ENCODE assay signal across 11 cellular contexts in the genomic region with DNA sequence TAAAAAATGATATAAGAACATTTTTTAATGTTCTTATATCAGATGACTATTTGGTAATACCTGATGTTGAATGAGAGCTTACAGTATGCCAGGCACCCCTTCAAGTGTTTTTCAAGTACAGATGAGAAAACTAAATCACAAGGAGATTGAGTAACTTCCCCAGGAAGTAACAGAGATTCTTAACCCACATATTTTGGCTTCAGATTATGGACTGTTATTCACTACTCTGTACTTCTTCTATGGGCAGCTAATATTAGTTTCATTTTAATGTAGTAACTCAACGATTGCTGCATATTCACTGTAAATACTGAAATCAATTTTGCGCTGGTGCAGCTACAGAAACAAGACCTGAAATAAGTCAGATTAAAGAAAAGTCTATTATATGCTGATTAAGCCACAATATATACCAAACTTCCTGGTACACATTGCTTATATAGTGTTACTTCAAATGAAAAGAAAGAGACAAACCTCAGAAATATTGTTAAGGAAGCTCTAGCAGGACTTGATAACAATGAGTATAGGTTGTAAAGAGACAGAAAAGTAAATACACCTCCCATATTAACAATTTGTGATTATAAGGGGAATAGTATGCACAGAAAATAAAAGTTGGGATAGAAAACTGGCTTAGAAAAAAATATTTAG. TPM values are rescaled to one million over a fixed set of nuclear protein-coding genes. Genes with fewer than 3 reads are reported as not detected.
DNase-seq lines count a peak whose midpoint lies in the region; ATAC-seq and TF ChIP-seq lines count a peak whose summit lies in the region.
"Had no signal": no experiment of that assay in that cellular context is flagged by ENCODE, and none has a peak within 500 bp of the region (broad histone marks: within the 10 kb centered on the region; RNA-seq: fewer than 3 reads in every experiment).

No MANE protein-coding gene starts in this region.

- H3K4me3 ChIP-seq in fibroblast of lung (replicated peaks in 1 of 4; ENCODE audit: control extremely low read depth in 1 of 4, insufficient read depth in 1 of 4, low read depth in 3 of 4, low read length in 4 of 4): peak overlapping the region in 3 of 4 experiments; percentile 14 to 27 (median 22)
- peak overlapping the region; percentile 17 for H3K4me3 ChIP-seq in psoas muscle
- H3K4me3 ChIP-seq: colonic mucosa, pancreas had no signal

- peak overlapping the region; percentile 65 for H3K4me2 ChIP-seq in fibroblast of lung (ENCODE audit: extremely low read depth, insufficient read depth, low read length)

- H3K27me3 ChIP-seq in fibroblast of lung (ENCODE audit: control insufficient read depth, insufficient read depth, low read length) (no peaks in the 10 kb centered on the region), psoas muscle (ENCODE audit: insufficient read depth in 3 of 3, low read length in 2 of 3) (no peaks in the 10 kb centered on the region)
- H3K27me3 ChIP-seq: colonic mucosa, pancreas had no signal

- no peak for TF ChIP-seq CTCF in fibroblast of lung (conservative IDR thresholded peaks at IDR 0.05 in 1 of 2, IDR thresholded peaks at IDR 0.05 in 1 of 2; ENCODE audit: low read depth in 1 of 2, low read length in 2 of 2)
- no peak for TF ChIP-seq CTCF in psoas muscle (IDR thresholded peaks at IDR 0.05)

- peak; percentile 24 for DNase-seq in GM04503 (ENCODE audit: low read depth)
- peak; percentile 9 for DNase-seq in OCI-M1 (lab: John Stamatoyannopoulos, UW)
- DNase-seq in fibroblast of lung (ENCODE audit: low read depth in 2 of 2): peak; percentile 53 to 71
- DNase-seq in psoas muscle: no peak
- DNase-seq in NCI-H146 (lab: John Stamatoyannopoulos, UW): no peak
- no peak for DNase-seq in stimulated activated CD4-positive, alpha-beta T cell treated with anti-CD3 and anti-CD28 coated beads, Interleukin-12 subunit alpha, Interleukin-12 subunit beta, amount 100 ng/mL, for 4 hours
- DNase-seq: colonic mucosa, NCI-H345, pancreas, T-helper 1 cell had no signal

- 53 to 60% (median 54%) methylated on average over 2 of the region's 2 CpGs for whole genome bisulfite sequencing in psoas muscle, 3 donors

- H4K20me1 ChIP-seq in fibroblast of lung (ENCODE audit: control insufficient read depth, extremely low read depth, insufficient read depth, low read length): peaks cover 2% of the 10 kb centered on the region

- no peaks in the 10 kb centered on the region for H3K36me3 ChIP-seq in fibroblast of lung (ENCODE audit: control insufficient read depth, insufficient read depth, low read length)
- no peaks in the 10 kb centered on the region for H3K36me3 ChIP-seq in psoas muscle (ENCODE audit: insufficient read depth in 1 of 2, low read depth in 1 of 2)
- H3K36me3 ChIP-seq: colonic mucosa, pancreas had no signal

- H2AFZ ChIP-seq in fibroblast of lung (ENCODE audit: low read length): no peak overlapping the region

- intact Hi-C loops in psoas muscle (cut with DNase I): no loop called here

- H3K4me1 ChIP-seq in fibroblast of lung (ENCODE audit: control insufficient read depth, extremely low read depth, insufficient read depth, low read length) (peaks cover 9% of the 10 kb centered on the region), psoas muscle (peaks cover 15% of the 10 kb centered on the region)
- H3K4me1 ChIP-seq: colonic mucosa had no signal

- H3K27ac ChIP-seq in fibroblast of lung (ENCODE audit: insufficient read depth, low read length) (peak overlapping the region; percentile 6), psoas muscle (no peak overlapping the region)
- H3K27ac ChIP-seq: colonic mucosa had no signal

- H3K79me2 ChIP-seq in fibroblast of lung (ENCODE audit: control insufficient read depth, insufficient read depth, low read length): peaks cover 30% of the 10 kb centered on the region

- no peaks in the 10 kb centered on the region for H3K9me3 ChIP-seq in fibroblast of lung (ENCODE audit: control insufficient read depth, insufficient read depth, low read depth, low read length)
- H3K9me3 ChIP-seq in psoas muscle: peaks cover 3% of the 10 kb centered on the region
- H3K9me3 ChIP-seq: colonic mucosa, pancreas had no signal

- ATAC-seq in psoas muscle (peak in 1 of 4 donors; percentile 58), HG02759 (IDR thresholded peaks at IDR 0.05; ENCODE audit: unreplicated experiment) (no peak)

- no peak overlapping the region for H3K9ac ChIP-seq in fibroblast of lung (ENCODE audit: insufficient read depth, low read length)

RNA-seq across cellular contexts. Expression of a gene that starts 19.7 kb away (rescaled TPM):
- total RNA-seq in fibroblast of lung (63.1 and 64.2 TPM in 2 replicates), psoas muscle (1 to 10 TPM; 5.1 to 7.3 (median 5.8) TPM)
- polyA plus RNA-seq in fibroblast of lung (25.2 and 32.0 TPM in 2 replicates), psoas muscle (1 to 10 TPM; 2.5 to 3.4 (median 2.6) TPM)
- 22.5 and 25.7 TPM in 2 replicates for polyA plus RNA-seq in fibroblast of lung (2012)
- 16.1 and 24.5 TPM in 2 replicates for polyA minus RNA-seq in fibroblast of lung (ENCODE audit: low replicate concordance)

Comparison
In these comparisons a context has a peak if more than half of its experiments do, and no peak if none do; other contexts are left out.
1. DNase-seq: peak in GM04503 (single experiment), OCI-M1 (single experiment) and fibroblast of lung (2 of 2); none in psoas muscle (0 of 2), NCI-H146 (single experiment) and stimulated activated CD4-positive, alpha-beta T cell treated with anti-CD3 and anti-CD28 coated beads, Interleukin-12 subunit alpha, Interleukin-12 subunit beta, amount 100 ng/mL, for 4 hours (single experiment).